Comparison of ENCODE assay signal across 8 cellular contexts in the genomic region with DNA sequence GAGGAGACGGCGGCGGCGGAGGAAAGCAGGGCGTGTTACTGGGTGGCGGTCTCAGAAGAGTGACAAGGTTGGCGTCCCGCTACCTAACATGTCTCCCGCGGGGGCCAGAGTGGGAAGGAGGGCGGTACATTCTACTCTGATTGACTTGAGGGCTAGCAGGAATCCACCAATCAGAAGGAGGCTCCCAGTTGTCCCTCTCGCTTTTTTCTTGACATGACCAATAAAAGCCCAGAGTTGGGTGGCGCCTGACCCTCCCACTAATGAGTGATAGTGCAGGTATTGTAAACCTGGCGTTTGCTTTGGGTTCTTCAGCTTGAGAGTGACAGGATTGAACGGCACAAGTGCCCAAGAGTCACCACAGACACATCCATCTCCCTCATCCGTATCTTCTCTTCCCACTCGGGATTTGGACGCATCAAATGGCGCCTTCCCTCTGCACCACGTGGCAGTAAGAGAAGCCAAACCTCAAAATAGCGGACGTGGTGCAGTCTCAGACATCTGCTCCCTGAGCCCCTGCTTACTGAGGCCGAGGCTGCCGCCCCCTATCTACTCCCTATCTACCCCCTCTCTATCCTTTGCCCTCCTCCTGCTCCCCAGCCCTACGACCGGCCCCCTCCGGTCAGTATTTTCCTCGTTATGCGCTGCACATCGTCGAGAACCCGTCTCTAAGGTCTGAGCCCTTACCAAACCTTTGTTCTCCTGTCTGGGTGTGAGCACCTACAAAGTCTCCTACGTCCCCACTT. TPM values are rescaled to one million over a fixed set of nuclear protein-coding genes. Genes with fewer than 3 reads are reported as not detected.
DNase-seq lines count a peak whose midpoint lies in the region; ATAC-seq, FAIRE-seq and TF ChIP-seq lines count a peak whose summit lies in the region.

No MANE protein-coding gene starts in this region.

- peak overlapping the region; percentile 97 for H3K4me3 ChIP-seq in left ventricle myocardium inferior

- H3K27me3 Mint-ChIP-seq in progenitor cell of endocrine pancreas, result no peaks in the 10 kb centered on the region

- TF ChIP-seq POLR2A in GM12892 (IDR thresholded peaks at IDR 0.05; ENCODE audit: low read depth, low read length), result peak; percentile 75

- no peaks in the 10 kb centered on the region for H3K36me3 ChIP-seq in left ventricle myocardium inferior

- ATAC-seq in HG02840 (IDR thresholded peaks at IDR 0.05; ENCODE audit: low FRiP score, unreplicated experiment), result peak; percentile 94

- no peaks in the 10 kb centered on the region for H3K36me3 Mint-ChIP-seq in progenitor cell of endocrine pancreas (ENCODE audit: insufficient read depth)

- peak overlapping the region; percentile 98 for H3K27ac Mint-ChIP-seq in progenitor cell of endocrine pancreas

- no peaks in the 10 kb centered on the region for H3K9me3 ChIP-seq in left ventricle myocardium inferior (replicated peaks)

- peak; percentile 91 for FAIRE-seq in GM12892 (lab: Jason Lieb, UNC)

- H3K4me1 Mint-ChIP-seq in progenitor cell of endocrine pancreas (ENCODE audit: low read depth), result peaks cover 7% of the 10 kb centered on the region

- no peak for TF ChIP-seq CTCF in left ventricle myocardium inferior (IDR thresholded peaks at IDR 0.05; ENCODE audit: borderline replicate concordance)
- TF ChIP-seq CTCF in progenitor cell of endocrine pancreas (IDR thresholded peaks at IDR 0.05; ENCODE audit: unreplicated experiment), result no peak

- H3K4me1 ChIP-seq in left ventricle myocardium inferior, result peaks cover 20% of the 10 kb centered on the region

- H3K27me3 ChIP-seq in left ventricle myocardium inferior (ENCODE audit: low read depth), result no peaks in the 10 kb centered on the region

- H3K27ac ChIP-seq in left ventricle myocardium inferior (replicated peaks), result peak overlapping the region; percentile 91

- no peaks in the 10 kb centered on the region for H3K9me3 Mint-ChIP-seq in progenitor cell of endocrine pancreas (ENCODE audit: low read depth)

- intact Hi-C loops in left ventricle myocardium inferior (cut with micrococcal nuclease), result no loop called here

- peak overlapping the region; percentile 80 for H3K4me3 Mint-ChIP-seq in progenitor cell of endocrine pancreas (ENCODE audit: low read depth)

- DNase-seq in GM12892 (ENCODE audit: insufficient read length), result peak; percentile 70
- DNase-seq in NCI-H1436 (lab: John Stamatoyannopoulos, UW), result peak; percentile 96
- DNase-seq in T follicular helper cell (ENCODE audit: low read depth), result peak; percentile 88
- peak; percentile 96 for DNase-seq in amniotic epithelial cell (ENCODE audit: low read depth)
- DNase-seq in left ventricle myocardium inferior, result peak; percentile 76
- peak; percentile 85 for DNase-seq in progenitor cell of endocrine pancreas (ENCODE audit: low spot score, unreplicated experiment)
- peak; percentile 93 for DNase-seq in ureter (ENCODE audit: low spot score)

RNA-seq across cellular contexts. Expression of a gene that starts 0.7 kb away (rescaled TPM):
- polyA plus RNA-seq in GM12892 (2012; ENCODE audit: missing spikeins), result 17.1 TPM
- total RNA-seq in left ventricle myocardium inferior (1.2 TPM), progenitor cell of endocrine pancreas (19.0 and 23.7 TPM in 2 replicates), ureter (2.7 TPM)

RNA-seq across cellular contexts. Expression of a gene that starts 33.9 kb away (rescaled TPM):
- polyA plus RNA-seq in GM12892 (2012; ENCODE audit: missing spikeins), result 207 TPM
- total RNA-seq in left ventricle myocardium inferior (92.7 TPM), progenitor cell of endocrine pancreas (166 and 167 TPM in 2 replicates), ureter (122 TPM)

RNA-seq across cellular contexts. Expression of a gene that starts 50.9 kb away (rescaled TPM):
- polyA plus RNA-seq in GM12892 (2012; ENCODE audit: missing spikeins), result 103 TPM
- total RNA-seq in left ventricle myocardium inferior, result 63.7 TPM
- 33.0 and 34.9 TPM in 2 replicates for total RNA-seq in progenitor cell of endocrine pancreas
- 34.0 TPM for total RNA-seq in ureter

Comparison
In these comparisons a context has a peak if more than half of its experiments do, and no peak if none do; other contexts are left out.
1. Peak in every context shown above with its lines: DNase-seq, ATAC-seq, H3K4me3 ChIP-seq and H3K27ac ChIP-seq.